In genomic region chr12:68870443-68870842, GRCh38 we compare ENCODE assay signal across 8 cellular contexts.
"Had no signal": no experiment of that assay in that cellular context is flagged by ENCODE, and none has a peak within 500 bp of the region (broad histone marks: within the 10 kb centered on the region; RNA-seq: fewer than 3 reads in every experiment).

No MANE protein-coding gene starts in this region.

- ATAC-seq: HCT116 had no signal

- H3K4me3 ChIP-seq: GM23248, HAP-1 had no signal

- H3K27me3 Mint-ChIP-seq: IgD-negative memory B cell had no signal

- H3K4me3 Mint-ChIP-seq: HFFc6 had no signal

- H3K27ac ChIP-seq: GM23248 had no signal

- H3K36me3 ChIP-seq: HAP-1 had no signal

- DNase-seq: GM23248, GOT3, H7, HFFc6, KBM-7 had no signal

- H3K27ac Mint-ChIP-seq: HFFc6, IgD-negative memory B cell had no signal

- H3K9me3 Mint-ChIP-seq: HFFc6, IgD-negative memory B cell had no signal

- H3K9me3 ChIP-seq: HAP-1 had no signal

- H2AFZ ChIP-seq: GM23248 had no signal

- H3K4me1 ChIP-seq: HAP-1 had no signal

- H3K9ac ChIP-seq: GM23248 had no signal
